12 cellular contexts compared by ENCODE assay signal in genomic region chr2:25417715-25418369, GRCh38.
DNase-seq lines count a peak whose midpoint lies in the region; ATAC-seq and TF ChIP-seq lines count a peak whose summit lies in the region.
"Had no signal": no experiment of that assay in that cellular context is flagged by ENCODE, and none has a peak within 500 bp of the region (broad histone marks: within the 10 kb centered on the region; RNA-seq: fewer than 3 reads in every experiment).

No MANE protein-coding gene starts in this region.

- POLR2A ChIA-PET in HEK293T (lab: Yijun Ruan, JAX) = no interaction called here

- no peaks in the 10 kb centered on the region for H3K9me3 ChIP-seq in DOHH2 (ENCODE audit: control insufficient read depth, insufficient read depth, low read length)
- H3K9me3 ChIP-seq in OCI-LY1 (ENCODE audit: low read length) = no peaks in the 10 kb centered on the region
- H3K9me3 ChIP-seq in esophagus muscularis mucosa = no peaks in the 10 kb centered on the region
- H3K9me3 ChIP-seq: tibial artery had no signal

- peak overlapping the region; percentile 66 for H3K4me3 ChIP-seq in DOHH2 (ENCODE audit: low read length)
- peak overlapping the region; percentile 3 for H3K4me3 ChIP-seq in OCI-LY1 (ENCODE audit: low read depth, low read length, poor library complexity, severe bottlenecking)
- H3K4me3 ChIP-seq in fibroblast of mammary gland (ENCODE audit: control insufficient read depth, low read depth, low read length) = no peak overlapping the region
- H3K4me3 ChIP-seq in esophagus muscularis mucosa = no peak overlapping the region
- H3K4me3 ChIP-seq: tibial artery had no signal

- H3K27ac ChIP-seq in DOHH2 (ENCODE audit: low read depth, low read length) (peak overlapping the region; percentile 91), OCI-LY1 (ENCODE audit: low read depth, low read length, poor library complexity, severe bottlenecking) (peak overlapping the region; percentile 87), esophagus muscularis mucosa (replicated peaks in 1 of 4) (no peak overlapping the region)
- H3K27ac ChIP-seq: tibial artery had no signal

- no peak overlapping the region for H3K9ac ChIP-seq in OCI-LY1 (ENCODE audit: low read length)

- 99% methylated on average over 6 of the region's 6 CpGs for WGBS in esophagus muscularis mucosa

- H3K27me3 ChIP-seq in DOHH2 (ENCODE audit: control insufficient read depth, low read length) = no peaks in the 10 kb centered on the region
- no peaks in the 10 kb centered on the region; the same call in 1 of the 2 replicates for H3K27me3 ChIP-seq in OCI-LY1 (ENCODE audit: insufficient read depth, low read length)
- no peaks in the 10 kb centered on the region for H3K27me3 ChIP-seq in esophagus muscularis mucosa
- H3K27me3 ChIP-seq: tibial artery had no signal

- H3K4me1 ChIP-seq in DOHH2 (ENCODE audit: control insufficient read depth, low read length) = peaks cover 84% of the 10 kb centered on the region
- peaks cover 50% of the 10 kb centered on the region for H3K4me1 ChIP-seq in OCI-LY1 (ENCODE audit: insufficient read depth, low read length, severe bottlenecking)
- H3K4me1 ChIP-seq in esophagus muscularis mucosa = peaks cover 0 to 5% (median 0%) of the 10 kb centered on the region in 4 donors
- H3K4me1 ChIP-seq: tibial artery had no signal

- no peak for TF ChIP-seq CTCF in DOHH2 (IDR thresholded peaks at IDR 0.05; ENCODE audit: low read depth, low read length, poor library complexity, severe bottlenecking)
- TF ChIP-seq CTCF in GM13977 (IDR thresholded peaks at IDR 0.05; ENCODE audit: extremely low read depth, insufficient read depth, missing control alignments) = no peak
- no peak for TF ChIP-seq CTCF in OCI-LY1 (IDR thresholded peaks at IDR 0.05; ENCODE audit: low read length)
- no peak for TF ChIP-seq CTCF in fibroblast of mammary gland (conservative IDR thresholded peaks at IDR 0.05; ENCODE audit: control insufficient read depth, insufficient read depth, low read depth, low read length)
- TF ChIP-seq CTCF in esophagus muscularis mucosa (IDR thresholded peaks at IDR 0.05) = no peak

- no peak for TF ChIP-seq EP300 in esophagus muscularis mucosa (IDR thresholded peaks at IDR 0.05)

- no peaks in the 10 kb centered on the region for H3K79me2 ChIP-seq in DOHH2 (ENCODE audit: control insufficient read depth, low read length)
- no peaks in the 10 kb centered on the region for H3K79me2 ChIP-seq in OCI-LY1 (ENCODE audit: insufficient read depth, low read length)

- no peaks in the 10 kb centered on the region for H3K9me2 ChIP-seq in DOHH2 (replicated peaks; ENCODE audit: control insufficient read depth, low read length)
- H3K9me2 ChIP-seq in OCI-LY1 (ENCODE audit: low read depth, low read length) = no peaks in the 10 kb centered on the region

- in situ Hi-C loops in GM13977 (cut with MboI; ENCODE audit: low pct_unique_long_range_greater_than_20kb, low sequenced_read_pairs, unreplicated experiment) = no loop called here

- CTCF ChIA-PET in HEK293T (lab: Yijun Ruan, JAX) = no interaction called here

- peaks cover 5% of the 10 kb centered on the region for H3K36me3 ChIP-seq in DOHH2 (ENCODE audit: control insufficient read depth, low read length)
- no peaks in the 10 kb centered on the region; the same call in 1 of the 2 replicates for H3K36me3 ChIP-seq in OCI-LY1 (ENCODE audit: insufficient read depth, low read length)
- H3K36me3 ChIP-seq in esophagus muscularis mucosa = peaks cover 0 to 9% (median 0%) of the 10 kb centered on the region in 4 donors

- no peak for ATAC-seq in HG03571 (IDR thresholded peaks at IDR 0.05; ENCODE audit: unreplicated experiment)

- intact Hi-C loops in esophagus muscularis mucosa (cut with DNase I) = no loop called here

- H2AFZ ChIP-seq in OCI-LY1 (ENCODE audit: low read length) = no peak overlapping the region

- peaks cover 34% of the 10 kb centered on the region for H3F3A ChIP-seq in DOHH2 (ENCODE audit: control insufficient read depth, insufficient read depth)
- H3F3A ChIP-seq in OCI-LY1 (ENCODE audit: insufficient read depth, low read length) = peaks cover 11% of the 10 kb centered on the region

- DNase-seq in GM13977 (ENCODE audit: low spot score) = peak; percentile 36
- DNase-seq in fibroblast of mammary gland (ENCODE audit: low read depth) = peak; percentile 8
- DNase-seq in esophagus muscularis mucosa (ENCODE audit: extremely low spot score) = no peak
- DNase-seq in NCI-H69 (lab: John Stamatoyannopoulos, UW) = no peak
- no peak for DNase-seq in HEK293T (ENCODE audit: extremely low spot score)
- DNase-seq: activated CD4-positive, CD25-positive, alpha-beta regulatory T cell treated with anti-CD3 and anti-CD28 coated beads, Interleukin-2, amount 50 U/mL, for 72 hours; CD8-positive, alpha-beta memory T cell; NCI-H1930; tibial artery had no signal

- H3K4me2 ChIP-seq in DOHH2 (ENCODE audit: low read length) (peak overlapping the region; percentile 82), OCI-LY1 (ENCODE audit: low read length) (peak overlapping the region; percentile 17)

- H4K20me1 ChIP-seq in DOHH2 (ENCODE audit: control insufficient read depth, insufficient read depth, low read depth, low read length) = no peaks in the 10 kb centered on the region
- H4K20me1 ChIP-seq in OCI-LY1 (ENCODE audit: insufficient read depth, low read length) = no peaks in the 10 kb centered on the region

- no peak for TF ChIP-seq POLR2A in esophagus muscularis mucosa (IDR thresholded peaks at IDR 0.05; ENCODE audit: low read depth)

TF ChIP-seq in HEK293T, 16 proteins besides CTCF, POLR2A, EP300 and RAD21:
- TF ChIP-seq ELF4 (IDR thresholded peaks at IDR 0.05) (no peak), ARNT (IDR thresholded peaks at IDR 0.05) (no peak), FOXA1 (IDR thresholded peaks at IDR 0.05) (no peak), NFRKB (IDR thresholded peaks at IDR 0.05) (no peak), FOXM1 (IDR thresholded peaks at IDR 0.05; ENCODE audit: borderline replicate concordance) (no peak), BHLHE40 (IDR thresholded peaks at IDR 0.05; ENCODE audit: borderline replicate concordance) (no peak), SUZ12 (IDR thresholded peaks at IDR 0.05) (no peak), TARDBP (IDR thresholded peaks at IDR 0.05) (no peak), PKNOX1 (IDR thresholded peaks at IDR 0.05) (no peak), CTBP1 (IDR thresholded peaks at IDR 0.05; ENCODE audit: borderline replicate concordance) (no peak), FOXK2 (IDR thresholded peaks at IDR 0.05) (no peak), ZNF384 (IDR thresholded peaks at IDR 0.05) (no peak), SP1 (IDR thresholded peaks at IDR 0.05) (no peak), HDGF (IDR thresholded peaks at IDR 0.05; ENCODE audit: borderline replicate concordance) (no peak)
TF ChIP-seq in HEK293T: peak in this region for 0.

Comparison
In these comparisons a context has a peak if more than half of its experiments do, and no peak if none do; other contexts are left out.
1. H3K27ac ChIP-seq: peak in DOHH2 (single experiment) and OCI-LY1 (single experiment); none in esophagus muscularis mucosa (0 of 4).
2. H3K4me3 ChIP-seq: peak in DOHH2 (single experiment) and OCI-LY1 (single experiment); none in fibroblast of mammary gland (single experiment) and esophagus muscularis mucosa (0 of 4).
3. DNase-seq: peak in GM13977 (single experiment) and fibroblast of mammary gland (single experiment); none in esophagus muscularis mucosa (single experiment), NCI-H69 (single experiment) and HEK293T (single experiment).